Comparison of ENCODE assay signal across 15 cellular contexts in genomic region chr11:99325807-99326206, GRCh38.
DNase-seq lines count a peak whose midpoint lies in the region; ATAC-seq and TF ChIP-seq lines count a peak whose summit lies in the region.
"Had no signal": no experiment of that assay in that cellular context is flagged by ENCODE, and none has a peak within 500 bp of the region (broad histone marks: within the 10 kb centered on the region; RNA-seq: fewer than 3 reads in every experiment).

No MANE protein-coding gene starts in this region.

- no peaks in the 10 kb centered on the region for H3K36me3 ChIP-seq in brain microvascular endothelial cell (replicated peaks)
- no peaks in the 10 kb centered on the region for H3K36me3 ChIP-seq in mesendoderm (ENCODE audit: control insufficient read depth, insufficient read depth, low read length)
- H3K36me3 ChIP-seq: ascending aorta, gastrocnemius medialis, upper lobe of right lung had no signal

- TF ChIP-seq CTCF in NB4 (IDR thresholded peaks at IDR 0.05; ENCODE audit: low read depth, low read length) (no peak), brain microvascular endothelial cell (IDR thresholded peaks at IDR 0.05; ENCODE audit: low read depth, low read length, missing control alignments) (no peak)

- no peak for ATAC-seq in GM18505 (IDR thresholded peaks at IDR 0.05; ENCODE audit: unreplicated experiment)
- no peak for ATAC-seq in GM21526 (IDR thresholded peaks at IDR 0.05; ENCODE audit: low FRiP score, unreplicated experiment)
- ATAC-seq in GM19397 (IDR thresholded peaks at IDR 0.05; ENCODE audit: unreplicated experiment) = no peak
- ATAC-seq: upper lobe of right lung had no signal

- H2AK5ac ChIP-seq in mesendoderm (ENCODE audit: low read length) = no peak overlapping the region

- H3K4me3 ChIP-seq in NB4 (ENCODE audit: low read depth, low read length) (no peak overlapping the region), brain microvascular endothelial cell (ENCODE audit: low read depth, low read length) (no peak overlapping the region), mesendoderm (ENCODE audit: low read length) (no peak overlapping the region)
- H3K4me3 ChIP-seq: ascending aorta, gastrocnemius medialis, lung, upper lobe of right lung had no signal

- H3K79me1 ChIP-seq in mesendoderm (ENCODE audit: low read length) = no peaks in the 10 kb centered on the region

- in situ Hi-C loops in brain microvascular endothelial cell (cut with HindIII; ENCODE audit: low pct_ligation_motif_present, low sequenced_read_pairs) = no loop called here

- peak; percentile 22 for DNase-seq in AG20443 (ENCODE audit: low spot score)
- peak; percentile 49 for DNase-seq in NB4 (ENCODE audit: low read depth)
- peak; percentile 87 for DNase-seq in brain microvascular endothelial cell
- peak; percentile 20 for DNase-seq in mesendoderm
- no peak for DNase-seq in activated T-cell treated with anti-CD3 and anti-CD28 coated beads, Interleukin-2, amount 50 U/mL, for 1 hour
- DNase-seq: Caco-2, NCI-H446, retina, upper lobe of right lung had no signal

- TF ChIP-seq POLR2A in NB4 (IDR thresholded peaks at IDR 0.05; ENCODE audit: extremely low read depth, insufficient read length) (no peak), GM18505 (IDR thresholded peaks at IDR 0.05; ENCODE audit: borderline replicate concordance, extremely low read depth, insufficient read depth, insufficient read length) (no peak)

- no peak overlapping the region for H2BK5ac ChIP-seq in mesendoderm (ENCODE audit: low read length)

- no peak overlapping the region for H3K4ac ChIP-seq in mesendoderm (ENCODE audit: low read depth, low read length)

- no peak overlapping the region for H3K4me2 ChIP-seq in mesendoderm (ENCODE audit: low read length)

- no peak overlapping the region for H4K8ac ChIP-seq in mesendoderm (ENCODE audit: low read depth, low read length)

- no peak overlapping the region for H3K9ac ChIP-seq in mesendoderm (ENCODE audit: low read length)

- H3K18ac ChIP-seq in mesendoderm (ENCODE audit: low read length) = no peak overlapping the region

- no peaks in the 10 kb centered on the region for H3K4me1 ChIP-seq in mesendoderm (ENCODE audit: control insufficient read depth, low read depth, low read length)
- H3K4me1 ChIP-seq: ascending aorta, Caco-2, gastrocnemius medialis, upper lobe of right lung had no signal

- no peaks in the 10 kb centered on the region for H3K79me2 ChIP-seq in mesendoderm (ENCODE audit: control insufficient read depth, insufficient read depth, low read length)

- H3K27me3 ChIP-seq in brain microvascular endothelial cell (replicated peaks) (no peaks in the 10 kb centered on the region), mesendoderm (ENCODE audit: insufficient read depth, low read length, poor library complexity) (no peaks in the 10 kb centered on the region)
- H3K27me3 ChIP-seq: ascending aorta, gastrocnemius medialis, upper lobe of right lung had no signal

- WGBS in mesendoderm (ENCODE audit: extremely low coverage, insufficient coverage, low lambda C conversion rate) = no CpG with 5 or more reads among the region's 8 CpGs

- H3K27ac ChIP-seq in brain microvascular endothelial cell (peak overlapping the region; percentile 96), mesendoderm (ENCODE audit: low read depth, low read length) (no peak overlapping the region)
- H3K27ac ChIP-seq: ascending aorta, gastrocnemius medialis, upper lobe of right lung had no signal

- H2BK120ac ChIP-seq in mesendoderm (ENCODE audit: low read depth, low read length) = no peak overlapping the region

- H3K56ac ChIP-seq in mesendoderm (ENCODE audit: low read length) = no peak overlapping the region

- H2BK15ac ChIP-seq in mesendoderm (replicated peaks; ENCODE audit: low read depth) = no peak overlapping the region

- no peak overlapping the region for H4K5ac ChIP-seq in mesendoderm (ENCODE audit: low read length)

- no peak overlapping the region for H3K23ac ChIP-seq in mesendoderm (ENCODE audit: low read length)
